In the genomic region with DNA sequence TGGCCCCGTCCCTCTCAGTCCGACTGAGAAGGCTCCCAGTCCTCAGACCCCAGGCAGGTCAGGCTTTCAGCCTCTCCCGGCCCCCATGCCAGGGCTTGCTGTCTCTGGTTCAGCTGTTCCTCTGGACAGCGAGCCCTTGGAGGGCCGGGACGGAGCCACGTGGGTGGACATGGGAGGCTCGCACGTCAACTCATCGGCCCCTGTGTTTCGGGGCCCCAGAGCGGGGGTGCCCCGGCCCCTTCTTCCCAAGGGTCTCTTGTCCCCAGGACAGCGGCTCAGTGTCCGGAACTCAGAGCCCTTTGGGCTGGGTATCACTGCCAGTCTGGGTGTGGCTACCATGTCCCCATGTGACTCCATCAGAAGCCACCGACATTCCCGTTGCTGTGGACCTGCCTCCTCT, we compare ENCODE assay signal across 1 cellular context. TPM values are rescaled to one million over a fixed set of nuclear protein-coding genes. Genes with fewer than 3 reads are reported as not detected.
"Had no signal": no experiment of that assay in that cellular context is flagged by ENCODE, and none has a peak within 500 bp of the region (broad histone marks: within the 10 kb centered on the region; RNA-seq: fewer than 3 reads in every experiment).

No MANE protein-coding gene starts in this region.

RNA-seq across cellular contexts. Expression of gene OXCT2, which starts 6.7 kb away (rescaled TPM):
- polyA plus RNA-seq: cardiac muscle cell had no signal

RNA-seq across cellular contexts. Expression of gene BMP8B, which starts 10.8 kb away (rescaled TPM):
- total RNA-seq: cardiac muscle cell had no signal
